ENCODE assay signal across 1 cellular context in genomic region chr12:54390176-54390667, GRCh38.
A peak's percentile ranks its signal among the peaks of the same experiment; 100 is the strongest.
TF ChIP-seq lines count a peak whose summit lies in the region.

No MANE protein-coding gene starts in this region.

TF ChIP-seq in K562, 482 proteins besides CTCF, POLR2A, EP300 and RAD21 (continued from another document and continues in another):
- TF ChIP-seq, protein P1, sequence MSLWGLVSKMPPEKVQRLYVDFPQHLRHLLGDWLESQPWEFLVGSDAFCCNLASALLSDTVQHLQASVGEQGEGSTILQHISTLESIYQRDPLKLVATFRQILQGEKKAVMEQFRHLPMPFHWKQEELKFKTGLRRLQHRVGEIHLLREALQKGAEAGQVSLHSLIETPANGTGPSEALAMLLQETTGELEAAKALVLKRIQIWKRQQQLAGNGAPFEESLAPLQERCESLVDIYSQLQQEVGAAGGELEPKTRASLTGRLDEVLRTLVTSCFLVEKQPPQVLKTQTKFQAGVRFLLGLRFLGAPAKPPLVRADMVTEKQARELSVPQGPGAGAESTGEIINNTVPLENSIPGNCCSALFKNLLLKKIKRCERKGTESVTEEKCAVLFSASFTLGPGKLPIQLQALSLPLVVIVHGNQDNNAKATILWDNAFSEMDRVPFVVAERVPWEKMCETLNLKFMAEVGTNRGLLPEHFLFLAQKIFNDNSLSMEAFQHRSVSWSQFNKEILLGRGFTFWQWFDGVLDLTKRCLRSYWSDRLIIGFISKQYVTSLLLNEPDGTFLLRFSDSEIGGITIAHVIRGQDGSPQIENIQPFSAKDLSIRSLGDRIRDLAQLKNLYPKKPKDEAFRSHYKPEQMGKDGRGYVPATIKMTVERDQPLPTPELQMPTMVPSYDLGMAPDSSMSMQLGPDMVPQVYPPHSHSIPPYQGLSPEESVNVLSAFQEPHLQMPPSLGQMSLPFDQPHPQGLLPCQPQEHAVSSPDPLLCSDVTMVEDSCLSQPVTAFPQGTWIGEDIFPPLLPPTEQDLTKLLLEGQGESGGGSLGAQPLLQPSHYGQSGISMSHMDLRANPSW (CRISPR knock-in tag; IDR thresholded peaks at IDR 0.05), result no peak
- no peak for TF ChIP-seq ZMIZ1 (IDR thresholded peaks at IDR 0.05; ENCODE audit: low read depth in 2 of 2, low read length in 2 of 2)
- TF ChIP-seq ETV5 (CRISPR knock-in tag; IDR thresholded peaks at IDR 0.05; ENCODE audit: low read depth), result 0 out of 2 replicates have a peak, but pooled peaks have one; percentile 44
- no peak for TF ChIP-seq ID3 (CRISPR knock-in tag; IDR thresholded peaks at IDR 0.05)
- no peak for TF ChIP-seq ID3 (tag; IDR thresholded peaks at IDR 0.05)
- 0 out of 2 replicates have a peak, but pooled peaks have one; percentile 46 for TF ChIP-seq NR2C2 (CRISPR knock-in tag; IDR thresholded peaks at IDR 0.05)
- no peak for TF ChIP-seq NR2C2 (tag; IDR thresholded peaks at IDR 0.05)
- no peak for TF ChIP-seq NRF1 (conservative IDR thresholded peaks at IDR 0.05 in 1 of 2, IDR thresholded peaks at IDR 0.05 in 1 of 2)
- TF ChIP-seq NFYB (IDR thresholded peaks at IDR 0.05; ENCODE audit: extremely low read depth, insufficient read length), result no peak
- TF ChIP-seq, protein P2, sequence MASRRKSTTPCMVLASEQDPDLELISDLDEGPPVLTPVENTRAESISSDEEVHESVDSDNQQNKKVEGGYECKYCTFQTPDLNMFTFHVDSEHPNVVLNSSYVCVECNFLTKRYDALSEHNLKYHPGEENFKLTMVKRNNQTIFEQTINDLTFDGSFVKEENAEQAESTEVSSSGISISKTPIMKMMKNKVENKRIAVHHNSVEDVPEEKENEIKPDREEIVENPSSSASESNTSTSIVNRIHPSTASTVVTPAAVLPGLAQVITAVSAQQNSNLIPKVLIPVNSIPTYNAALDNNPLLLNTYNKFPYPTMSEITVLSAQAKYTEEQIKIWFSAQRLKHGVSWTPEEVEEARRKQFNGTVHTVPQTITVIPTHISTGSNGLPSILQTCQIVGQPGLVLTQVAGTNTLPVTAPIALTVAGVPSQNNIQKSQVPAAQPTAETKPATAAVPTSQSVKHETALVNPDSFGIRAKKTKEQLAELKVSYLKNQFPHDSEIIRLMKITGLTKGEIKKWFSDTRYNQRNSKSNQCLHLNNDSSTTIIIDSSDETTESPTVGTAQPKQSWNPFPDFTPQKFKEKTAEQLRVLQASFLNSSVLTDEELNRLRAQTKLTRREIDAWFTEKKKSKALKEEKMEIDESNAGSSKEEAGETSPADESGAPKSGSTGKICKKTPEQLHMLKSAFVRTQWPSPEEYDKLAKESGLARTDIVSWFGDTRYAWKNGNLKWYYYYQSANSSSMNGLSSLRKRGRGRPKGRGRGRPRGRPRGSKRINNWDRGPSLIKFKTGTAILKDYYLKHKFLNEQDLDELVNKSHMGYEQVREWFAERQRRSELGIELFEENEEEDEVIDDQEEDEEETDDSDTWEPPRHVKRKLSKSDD (conservative IDR thresholded peaks at IDR 0.05; ENCODE audit: low read length), result no peak
- TF ChIP-seq ETS1 (conservative IDR thresholded peaks at IDR 0.05; ENCODE audit: control insufficient read depth, low read depth, low read length), result peak; percentile 27; the same call in 1 of the 2 replicates
- no peak for TF ChIP-seq NEUROD1 (IDR thresholded peaks at IDR 0.05; ENCODE audit: borderline replicate concordance, low read depth, low read length, partially characterized antibody)
- no peak for TF ChIP-seq HDAC2 (IDR thresholded peaks at IDR 0.05)
- TF ChIP-seq SRF (CRISPR knock-in tag; IDR thresholded peaks at IDR 0.05), result no peak
- TF ChIP-seq KLF13 (tag; IDR thresholded peaks at IDR 0.05; ENCODE audit: borderline replicate concordance, low read depth), result no peak
- TF ChIP-seq, protein P3, sequence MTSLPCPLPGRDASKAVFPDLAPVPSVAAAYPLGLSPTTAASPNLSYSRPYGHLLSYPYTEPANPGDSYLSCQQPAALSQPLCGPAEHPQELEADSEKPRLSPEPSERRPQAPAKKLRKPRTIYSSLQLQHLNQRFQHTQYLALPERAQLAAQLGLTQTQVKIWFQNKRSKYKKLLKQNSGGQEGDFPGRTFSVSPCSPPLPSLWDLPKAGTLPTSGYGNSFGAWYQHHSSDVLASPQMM (CRISPR knock-in tag; IDR thresholded peaks at IDR 0.05), result no peak
- no peak for TF ChIP-seq GABPB2 (CRISPR knock-in tag; conservative IDR thresholded peaks at IDR 0.05)
- no peak for TF ChIP-seq ZNF785 (CRISPR knock-in tag; IDR thresholded peaks at IDR 0.05)
- no peak for TF ChIP-seq STAT5A (IDR thresholded peaks at IDR 0.05; ENCODE audit: borderline replicate concordance, low read length)
- 0 out of 4 replicates have a peak, but pooled peaks of 1 of the 2 experiments have one; percentile 39 for TF ChIP-seq UBTF (IDR thresholded peaks at IDR 0.05; ENCODE audit: borderline replicate concordance in 1 of 2, low read depth in 2 of 2, low read length in 2 of 2)
- TF ChIP-seq MTA3 (IDR thresholded peaks at IDR 0.05; ENCODE audit: borderline replicate concordance), result peak; percentile 38; the same call in 1 of the 2 replicates
- no peak for TF ChIP-seq DDX20 (tag; IDR thresholded peaks at IDR 0.05; ENCODE audit: low read depth)
- no peak for TF ChIP-seq ZNF165 (CRISPR knock-in tag; IDR thresholded peaks at IDR 0.05; ENCODE audit: borderline replicate concordance)
- no peak for TF ChIP-seq CXXC5 (CRISPR knock-in tag; IDR thresholded peaks at IDR 0.05)
- no peak for TF ChIP-seq E4F1 (CRISPR knock-in tag; IDR thresholded peaks at IDR 0.05; ENCODE audit: borderline replicate concordance)
- TF ChIP-seq KLF6 (CRISPR knock-in tag; IDR thresholded peaks at IDR 0.05; ENCODE audit: borderline replicate concordance), result no peak
- TF ChIP-seq, protein P4, sequence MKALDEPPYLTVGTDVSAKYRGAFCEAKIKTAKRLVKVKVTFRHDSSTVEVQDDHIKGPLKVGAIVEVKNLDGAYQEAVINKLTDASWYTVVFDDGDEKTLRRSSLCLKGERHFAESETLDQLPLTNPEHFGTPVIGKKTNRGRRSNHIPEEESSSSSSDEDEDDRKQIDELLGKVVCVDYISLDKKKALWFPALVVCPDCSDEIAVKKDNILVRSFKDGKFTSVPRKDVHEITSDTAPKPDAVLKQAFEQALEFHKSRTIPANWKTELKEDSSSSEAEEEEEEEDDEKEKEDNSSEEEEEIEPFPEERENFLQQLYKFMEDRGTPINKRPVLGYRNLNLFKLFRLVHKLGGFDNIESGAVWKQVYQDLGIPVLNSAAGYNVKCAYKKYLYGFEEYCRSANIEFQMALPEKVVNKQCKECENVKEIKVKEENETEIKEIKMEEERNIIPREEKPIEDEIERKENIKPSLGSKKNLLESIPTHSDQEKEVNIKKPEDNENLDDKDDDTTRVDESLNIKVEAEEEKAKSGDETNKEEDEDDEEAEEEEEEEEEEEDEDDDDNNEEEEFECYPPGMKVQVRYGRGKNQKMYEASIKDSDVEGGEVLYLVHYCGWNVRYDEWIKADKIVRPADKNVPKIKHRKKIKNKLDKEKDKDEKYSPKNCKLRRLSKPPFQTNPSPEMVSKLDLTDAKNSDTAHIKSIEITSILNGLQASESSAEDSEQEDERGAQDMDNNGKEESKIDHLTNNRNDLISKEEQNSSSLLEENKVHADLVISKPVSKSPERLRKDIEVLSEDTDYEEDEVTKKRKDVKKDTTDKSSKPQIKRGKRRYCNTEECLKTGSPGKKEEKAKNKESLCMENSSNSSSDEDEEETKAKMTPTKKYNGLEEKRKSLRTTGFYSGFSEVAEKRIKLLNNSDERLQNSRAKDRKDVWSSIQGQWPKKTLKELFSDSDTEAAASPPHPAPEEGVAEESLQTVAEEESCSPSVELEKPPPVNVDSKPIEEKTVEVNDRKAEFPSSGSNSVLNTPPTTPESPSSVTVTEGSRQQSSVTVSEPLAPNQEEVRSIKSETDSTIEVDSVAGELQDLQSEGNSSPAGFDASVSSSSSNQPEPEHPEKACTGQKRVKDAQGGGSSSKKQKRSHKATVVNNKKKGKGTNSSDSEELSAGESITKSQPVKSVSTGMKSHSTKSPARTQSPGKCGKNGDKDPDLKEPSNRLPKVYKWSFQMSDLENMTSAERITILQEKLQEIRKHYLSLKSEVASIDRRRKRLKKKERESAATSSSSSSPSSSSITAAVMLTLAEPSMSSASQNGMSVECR (CRISPR knock-in tag; IDR thresholded peaks at IDR 0.05), result 0 out of 2 replicates have a peak, but pooled peaks have one; percentile 30
- no peak for TF ChIP-seq DPF2 (IDR thresholded peaks at IDR 0.05)
- TF ChIP-seq RHOXF2B (CRISPR knock-in tag; conservative IDR thresholded peaks at IDR 0.05), result no peak
- no peak for TF ChIP-seq E2F3 (CRISPR knock-in tag; IDR thresholded peaks at IDR 0.05)
- TF ChIP-seq THRB (CRISPR knock-in tag; conservative IDR thresholded peaks at IDR 0.05), result no peak
- no peak for TF ChIP-seq RBM25 (IDR thresholded peaks at IDR 0.05; ENCODE audit: low read depth, low read length, severe bottlenecking)
- no peak for TF ChIP-seq ZKSCAN8 (CRISPR knock-in tag; IDR thresholded peaks at IDR 0.05)
